ENCODE assay signal across 10 cellular contexts in genomic region chr18:58847383-58848071, GRCh38. TPM values are rescaled to one million over a fixed set of nuclear protein-coding genes. Genes with fewer than 3 reads are reported as not detected.
A peak's percentile ranks its signal among the peaks of the same experiment; 100 is the strongest.
DNase-seq lines count a peak whose midpoint lies in the region; ATAC-seq and TF ChIP-seq lines count a peak whose summit lies in the region.
"Had no signal": no experiment of that assay in that cellular context is flagged by ENCODE, and none has a peak within 500 bp of the region (broad histone marks: within the 10 kb centered on the region; RNA-seq: fewer than 3 reads in every experiment).

No MANE protein-coding gene starts in this region.

- H2BK5ac ChIP-seq in H9 (ENCODE audit: insufficient read length, low read length): peak overlapping the region; percentile 76

- no peak overlapping the region for H2BK12ac ChIP-seq in H9 (ENCODE audit: insufficient read length, low read depth, low read length)

- H3K27ac ChIP-seq in H9 (ENCODE audit: insufficient read length, low read depth, low read length): peak overlapping the region; percentile 98
- peak overlapping the region; percentile 78 for H3K27ac ChIP-seq in iPS-18a (ENCODE audit: low read length)
- H3K27ac ChIP-seq in skeletal muscle tissue (ENCODE audit: low read depth, low read length): peak overlapping the region; percentile 25

- no peak overlapping the region for H2BK15ac ChIP-seq in H9 (ENCODE audit: low read depth, low read length)

- no peaks in the 10 kb centered on the region for H4K20me1 ChIP-seq in H9 (ENCODE audit: control insufficient read depth, insufficient read depth, insufficient read length)

- no peak overlapping the region for H4K91ac ChIP-seq in H9 (ENCODE audit: insufficient read length, low read depth, low read length)

- peaks cover 0 to 7% (median 2%) of the 10 kb centered on the region in 3 experiments; a peak in 2 of 7 replicates for H3K36me3 Mint-ChIP-seq in H9 (ENCODE audit: insufficient read depth in 1 of 3, low read depth in 3 of 3)

- H3K9me3 ChIP-seq in H9 (ENCODE audit: control insufficient read depth, low read depth, low read length) (no peaks in the 10 kb centered on the region), iPS-18a (ENCODE audit: control insufficient read depth, low read depth, low read length) (no peaks in the 10 kb centered on the region), skeletal muscle tissue (ENCODE audit: control insufficient read depth in 3 of 3, low read length in 3 of 3) (no peaks in the 10 kb centered on the region)

- no peaks in the 10 kb centered on the region for H3K27me3 Mint-ChIP-seq in H9 (ENCODE audit: low read depth)

- H4K5ac ChIP-seq in H9 (ENCODE audit: insufficient read length, low read depth, low read length): peak overlapping the region; percentile 58

- ATAC-seq in GM18519 (IDR thresholded peaks at IDR 0.05; ENCODE audit: low FRiP score, unreplicated experiment): no peak

- peak; percentile 98 for DNase-seq in H9
- DNase-seq in astrocyte of the hippocampus (ENCODE audit: low read depth, low spot score): peak; percentile 81
- DNase-seq in COLO668 (lab: John Stamatoyannopoulos, UW; ENCODE audit: unreplicated experiment): no peak
- no peak for DNase-seq in SHP77 (lab: John Stamatoyannopoulos, UW)
- DNase-seq: activated CD8-positive, alpha-beta memory T cell treated with anti-CD3 and anti-CD28 coated beads, Interleukin-2, amount 50 U/mL, for 4 hours; NCI-H2171 treated with DMSO at 0.1 percent for 48 hours; stimulated activated CD4-positive, alpha-beta T cell treated with anti-CD3 and anti-CD28 coated beads, Interleukin-4, amount 100 ng/mL, for 24 hours had no signal

- H3K27ac Mint-ChIP-seq in H9: peak overlapping the region; percentile 99 to 100 (median 100)

- H3K4me3 ChIP-seq in iPS-18a (ENCODE audit: low read length) (peak overlapping the region; percentile 21), skeletal muscle tissue (ENCODE audit: low read length in 3 of 3) (peak overlapping the region; percentile 15 to 59 (median 52))

- H3K27me3 ChIP-seq in H9 (ENCODE audit: insufficient read depth, low read length): no peaks in the 10 kb centered on the region
- no peaks in the 10 kb centered on the region for H3K27me3 ChIP-seq in iPS-18a (ENCODE audit: control insufficient read depth, insufficient read depth, low read length)
- no peaks in the 10 kb centered on the region for H3K27me3 ChIP-seq in skeletal muscle tissue (ENCODE audit: control insufficient read depth in 3 of 3, insufficient read depth in 3 of 3, low read length in 3 of 3)

- no peaks in the 10 kb centered on the region for H3K23me2 ChIP-seq in H9 (ENCODE audit: insufficient read length, low read depth, low read length, poor library complexity, severe bottlenecking)

- peaks cover 80 to 89% of the 10 kb centered on the region in 2 experiments for H3K4me1 Mint-ChIP-seq in H9

- peak overlapping the region; percentile 53 for H3K14ac ChIP-seq in H9 (ENCODE audit: insufficient read depth, low read length)

- H2AK5ac ChIP-seq in H9 (ENCODE audit: insufficient read length, low read length): no peak overlapping the region

- H3K36me3 ChIP-seq in iPS-18a (ENCODE audit: control insufficient read depth, low read depth, low read length) (no peaks in the 10 kb centered on the region), skeletal muscle tissue (ENCODE audit: control insufficient read depth in 3 of 3, insufficient read depth in 3 of 3, low read length in 3 of 3) (no peaks in the 10 kb centered on the region)

- H3K9ac ChIP-seq in H9 (ENCODE audit: extremely low read depth, insufficient read length, low read length) (peak overlapping the region; percentile 52), iPS-18a (ENCODE audit: low read length) (peak overlapping the region; percentile 42), skeletal muscle tissue (ENCODE audit: low read depth in 1 of 3, low read length in 3 of 3) (peak overlapping the region in 1 of 3 donors; percentile 54)

- TF ChIP-seq CTCF in H9 (conservative IDR thresholded peaks at IDR 0.05): no peak

- peak overlapping the region; percentile 42 to 57 for H3K4me3 Mint-ChIP-seq in H9

- H3K56ac ChIP-seq in H9 (ENCODE audit: insufficient read length, low read depth, low read length): no peak overlapping the region

- H2BK20ac ChIP-seq in H9 (ENCODE audit: low read depth, low read length, poor library complexity, severe bottlenecking): no peak overlapping the region

- peak overlapping the region; percentile 84 for H3K18ac ChIP-seq in H9 (ENCODE audit: insufficient read length, low read depth, low read length)

- H3K23ac ChIP-seq in H9 (ENCODE audit: insufficient read length, low read depth, low read length): no peak overlapping the region

- H3K4me1 ChIP-seq in H9 (ENCODE audit: insufficient read depth, low read length) (peaks cover 34% of the 10 kb centered on the region; the same call in 1 of the 2 replicates), iPS-18a (ENCODE audit: control insufficient read depth, low read depth, low read length) (peaks cover 46% of the 10 kb centered on the region), skeletal muscle tissue (ENCODE audit: control insufficient read depth in 3 of 3, insufficient read depth in 3 of 3, low read length in 3 of 3) (peaks cover 16 to 38% (median 22%) of the 10 kb centered on the region in 3 donors)

- H4K8ac ChIP-seq in H9 (replicated peaks; ENCODE audit: insufficient read length, low read depth, low read length): no peak overlapping the region

- H3K4me2 ChIP-seq in H9 (ENCODE audit: insufficient read depth, insufficient read length, low read length): peak overlapping the region; percentile 37

- H3T11ph ChIP-seq in H9 (ENCODE audit: low read length): no peak overlapping the region

- H2BK120ac ChIP-seq in H9 (ENCODE audit: low read depth, low read length, poor library complexity, severe bottlenecking): peak overlapping the region; percentile 39

- no peak overlapping the region; the same call in 1 of the 2 replicates for H3K4ac ChIP-seq in H9 (ENCODE audit: low read depth, low read length)

- H3K79me1 ChIP-seq in H9 (ENCODE audit: insufficient read depth, low read depth, low read length, poor library complexity, severe bottlenecking): no peaks in the 10 kb centered on the region

- no peak overlapping the region for H2AFZ ChIP-seq in H9 (ENCODE audit: low read length)

- no peaks in the 10 kb centered on the region for H3K79me2 ChIP-seq in H9 (ENCODE audit: insufficient read depth, low read length)

- no CpG with 5 or more reads among the region's 29 CpGs for WGBS in H9 (ENCODE audit: extremely low coverage, insufficient read length, low lambda C conversion rate)

- no peaks in the 10 kb centered on the region; a peak in 1 of 5 replicates for H3K9me3 Mint-ChIP-seq in H9

RNA-seq across cellular contexts. Expression of gene ZNF532, which starts 17.1 kb away (rescaled TPM):
- total RNA-seq in H9 (2021) (254 and 258 TPM in 2 replicates), skeletal muscle tissue (69.4 TPM)

Comparison
In these comparisons a context has a peak if more than half of its experiments do, and no peak if none do; other contexts are left out.
1. DNase-seq: peak in H9 (single experiment) and astrocyte of the hippocampus (single experiment); none in COLO668 (single experiment) and SHP77 (0 of 2).
2. H3K27ac ChIP-seq: peak in every context shown above with its lines; median percentile 98 in H9; 78 in iPS-18a; 25 in skeletal muscle tissue.